Comparison of ENCODE assay signal across 9 cellular contexts in the genomic region with DNA sequence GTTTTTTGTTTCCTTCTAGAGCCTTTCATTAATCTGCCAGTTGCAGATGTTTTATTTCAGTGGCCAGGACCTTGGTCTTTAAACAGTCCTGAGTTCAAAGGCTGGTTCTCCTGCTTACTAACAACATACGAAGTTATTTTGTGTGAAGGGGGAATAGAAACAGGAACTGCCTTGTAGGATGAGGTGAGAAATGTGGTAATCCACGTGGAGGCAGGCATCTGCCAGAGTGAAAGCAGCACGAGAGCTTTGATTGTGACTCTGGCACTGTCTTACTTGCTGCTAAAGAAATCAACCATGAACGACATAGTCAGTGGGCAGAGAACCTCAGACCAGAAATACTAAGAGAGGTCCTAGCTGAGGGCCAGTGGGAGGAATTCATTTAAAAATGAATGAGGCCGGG. TPM values are rescaled to one million over a fixed set of nuclear protein-coding genes. Genes with fewer than 3 reads are reported as not detected.
DNase-seq lines count a peak whose midpoint lies in the region; ATAC-seq, FAIRE-seq and TF ChIP-seq lines count a peak whose summit lies in the region.
"Had no signal": no experiment of that assay in that cellular context is flagged by ENCODE, and none has a peak within 500 bp of the region (broad histone marks: within the 10 kb centered on the region; RNA-seq: fewer than 3 reads in every experiment).

No MANE protein-coding gene starts in this region.

- H3K4me3 ChIP-seq in Jurkat, Clone E6-1 (ENCODE audit: low read length) = no peak overlapping the region
- H3K4me3 ChIP-seq: pancreas had no signal

- peak overlapping the region; percentile 33 for H3K4me3 Mint-ChIP-seq in endothelial cell (ENCODE audit: unreplicated experiment)

- no peaks in the 10 kb centered on the region for H3K9me3 Mint-ChIP-seq in endothelial cell (ENCODE audit: unreplicated experiment)

- TF ChIP-seq POLR2A in H54 (IDR thresholded peaks at IDR 0.05; ENCODE audit: low read depth, low read length) = no peak

- H3K27ac Mint-ChIP-seq in endothelial cell (ENCODE audit: unreplicated experiment) = no peak overlapping the region

- TF ChIP-seq CTCF in endothelial cell (IDR thresholded peaks at IDR 0.05; ENCODE audit: unreplicated experiment) = no peak

- H3K27me3 Mint-ChIP-seq in endothelial cell (ENCODE audit: unreplicated experiment) = peaks cover 7% of the 10 kb centered on the region

- H3K36me3 Mint-ChIP-seq in endothelial cell (ENCODE audit: low read depth, unreplicated experiment) = peaks cover 60% of the 10 kb centered on the region

- ATAC-seq in GM18498 (IDR thresholded peaks at IDR 0.05; ENCODE audit: unreplicated experiment) (peak; percentile 56), GM21447 (IDR thresholded peaks at IDR 0.05; ENCODE audit: unreplicated experiment) (peak; percentile 54)

- peak; percentile 67 for DNase-seq in Jurkat, Clone E6-1 (ENCODE audit: low read depth, low spot score)
- DNase-seq in endothelial cell (ENCODE audit: low spot score) (no peak), H54 (ENCODE audit: insufficient read length, low spot score) (no peak), NCI-H510A (lab: John Stamatoyannopoulos, UW) (no peak), kidney tubule cell (ENCODE audit: low spot score) (no peak)
- DNase-seq in activated effector memory CD4-positive, alpha-beta T cell treated with anti-CD3 and anti-CD28 coated beads, Interleukin-2, amount 50 U/mL, for 16 hours = no peak
- DNase-seq: pancreas had no signal

- FAIRE-seq in H54 (lab: Jason Lieb, UNC) = no peak
- FAIRE-seq: pancreas had no signal

- H3K4me1 Mint-ChIP-seq in endothelial cell (ENCODE audit: unreplicated experiment) = peaks cover 12% of the 10 kb centered on the region

RNA-seq across cellular contexts. Expression of a gene that starts 30.4 kb away (rescaled TPM):
- polyA plus RNA-seq in Jurkat, Clone E6-1 (2012; ENCODE audit: insufficient read depth, insufficient read length) = 27.9 TPM
- total RNA-seq in endothelial cell (ENCODE audit: unreplicated experiment) = 79.9 TPM

RNA-seq across cellular contexts. Expression of a gene that starts 37.1 kb away (rescaled TPM):
- polyA plus RNA-seq in Jurkat, Clone E6-1 (2012; ENCODE audit: insufficient read depth, insufficient read length) = not detected
- total RNA-seq in endothelial cell (ENCODE audit: unreplicated experiment) = 0.28 TPM

RNA-seq across cellular contexts. Expression of a gene that starts 41.9 kb away (rescaled TPM):
- 15.8 TPM for polyA plus RNA-seq in Jurkat, Clone E6-1 (2012; ENCODE audit: insufficient read depth, insufficient read length)
- total RNA-seq in endothelial cell (ENCODE audit: unreplicated experiment) = 45.0 TPM
